15 cellular contexts compared by ENCODE assay signal in the genomic region with DNA sequence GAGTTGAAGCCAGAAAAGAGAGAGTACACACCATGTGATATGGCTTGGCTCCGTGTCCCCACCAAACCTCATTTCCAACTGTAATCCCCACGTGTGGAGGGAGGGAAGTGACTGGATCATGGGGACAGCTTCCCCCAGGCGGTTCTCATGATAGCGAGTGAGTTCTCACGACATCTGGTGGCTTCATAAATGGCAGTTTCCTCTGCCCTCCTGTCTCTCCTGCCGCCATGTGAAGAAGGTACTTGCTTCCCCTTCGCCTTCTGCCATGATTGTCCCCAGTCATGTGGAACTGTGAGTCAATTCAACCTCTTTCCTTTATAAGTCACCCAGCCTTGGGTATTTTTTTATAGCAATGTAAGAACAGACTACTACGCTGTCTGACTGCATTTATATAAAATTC. TPM values are rescaled to one million over a fixed set of nuclear protein-coding genes. Genes with fewer than 3 reads are reported as not detected.
DNase-seq lines count a peak whose midpoint lies in the region; TF ChIP-seq lines count a peak whose summit lies in the region.
"Had no signal": no experiment of that assay in that cellular context is flagged by ENCODE, and none has a peak within 500 bp of the region (broad histone marks: within the 10 kb centered on the region; RNA-seq: fewer than 3 reads in every experiment).

No MANE protein-coding gene starts in this region.

- no peaks in the 10 kb centered on the region for H3K9me3 ChIP-seq in BLaER1
- no peaks in the 10 kb centered on the region for H3K9me3 ChIP-seq in GM23248 (ENCODE audit: low read depth)
- H3K9me3 ChIP-seq in adipocyte (ENCODE audit: control insufficient read depth, low read length): no peaks in the 10 kb centered on the region
- H3K9me3 ChIP-seq: mucosa of descending colon, right lobe of liver, SJSA1 had no signal

- H3K9ac ChIP-seq in BLaER1: peak overlapping the region; percentile 47
- H3K9ac ChIP-seq in GM23248: peak overlapping the region; percentile 46
- peak overlapping the region; percentile 44 for H3K9ac ChIP-seq in adipocyte (ENCODE audit: low read length)

- no peaks in the 10 kb centered on the region for H3K9me3 Mint-ChIP-seq in nephron progenitor cell

- WGBS in GM23248 (ENCODE audit: low coverage in 1 of 2, low lambda C conversion rate in 2 of 2, missing lambda C conversion rate in 2 of 2), 2 experiments: 44 to 49% methylated on average over 8 of the region's 8 CpGs

- H3K79me2 ChIP-seq in GM23248 (ENCODE audit: insufficient read depth): peaks cover 97% of the 10 kb centered on the region

- H3K27ac Mint-ChIP-seq in nephron progenitor cell: peak overlapping the region; percentile 52

- H3K4me3 ChIP-seq in BLaER1 (no peak overlapping the region), GM23248 (peak overlapping the region; percentile 20), adipocyte (ENCODE audit: low read length) (no peak overlapping the region)
- H3K4me3 ChIP-seq: coronary artery, mucosa of descending colon, right lobe of liver, SJSA1 had no signal

- TF ChIP-seq CTCF in nephron progenitor cell (IDR thresholded peaks at IDR 0.05): no peak

- H3K27me3 ChIP-seq in BLaER1: no peaks in the 10 kb centered on the region
- H3K27me3 ChIP-seq in GM23248 (replicated peaks; ENCODE audit: insufficient read depth): no peaks in the 10 kb centered on the region
- no peaks in the 10 kb centered on the region for H3K27me3 ChIP-seq in adipocyte (replicated peaks; ENCODE audit: control insufficient read depth, insufficient read depth, low read length)
- H3K27me3 ChIP-seq: right lobe of liver, SJSA1 had no signal

- no peaks in the 10 kb centered on the region for H3F3A ChIP-seq in GM23248 (ENCODE audit: insufficient read depth)

- peaks cover 80% of the 10 kb centered on the region for H3K4me1 Mint-ChIP-seq in nephron progenitor cell

- DNase-seq in GM23248: peak; percentile 43
- DNase-seq in adipocyte (ENCODE audit: low read depth): peak; percentile 2
- DNase-seq in nephron progenitor cell: no peak
- DNase-seq in DMS153 treated with DMSO at 0.1 percent for 48 hours (lab: John Stamatoyannopoulos, UW; ENCODE audit: unreplicated experiment): no peak
- DNase-seq in NCI-H748 (lab: John Stamatoyannopoulos, UW; ENCODE audit: unreplicated experiment): no peak
- DNase-seq in DMS53 treated with DMSO at 0.1 percent for 48 hours (lab: John Stamatoyannopoulos, UW; ENCODE audit: unreplicated experiment): no peak
- DNase-seq in SW 1271 (lab: John Stamatoyannopoulos, UW): no peak
- DNase-seq: activated CD8-positive, alpha-beta memory T cell treated with anti-CD3 and anti-CD28 coated beads, Interleukin-2, amount 50 U/mL, for 48 hours; COR-L47; NCI-H1694 had no signal

- H3K4me2 ChIP-seq in BLaER1: peak overlapping the region; percentile 68
- H3K4me2 ChIP-seq in GM23248 (ENCODE audit: unreplicated experiment): peak overlapping the region; percentile 44

- H3K27me3 Mint-ChIP-seq in nephron progenitor cell (ENCODE audit: low read depth, poor library complexity): no peaks in the 10 kb centered on the region

- H3K36me3 ChIP-seq in BLaER1: peaks cover 15% of the 10 kb centered on the region
- H3K36me3 ChIP-seq in GM23248 (ENCODE audit: low read depth): no peaks in the 10 kb centered on the region
- no peaks in the 10 kb centered on the region for H3K36me3 ChIP-seq in adipocyte (ENCODE audit: control insufficient read depth, insufficient read depth, low read length, severe bottlenecking)
- H3K36me3 ChIP-seq: right lobe of liver, SJSA1 had no signal

- no peaks in the 10 kb centered on the region for H3K9me2 ChIP-seq in GM23248 (ENCODE audit: insufficient read depth)

- peaks cover 70% of the 10 kb centered on the region for H3K4me1 ChIP-seq in BLaER1
- peaks cover 15% of the 10 kb centered on the region for H3K4me1 ChIP-seq in GM23248 (ENCODE audit: insufficient read depth)
- H3K4me1 ChIP-seq in adipocyte (ENCODE audit: control insufficient read depth, insufficient read depth, low read length): peaks cover 42% of the 10 kb centered on the region
- H3K4me1 ChIP-seq: SJSA1 had no signal

- H3K27ac ChIP-seq in BLaER1 (peak overlapping the region; percentile 65), GM23248 (peak overlapping the region; percentile 9; the same call in 1 of the 2 replicates)
- H3K27ac ChIP-seq: coronary artery, SJSA1 had no signal

- peaks cover 4% of the 10 kb centered on the region for H3K36me3 Mint-ChIP-seq in nephron progenitor cell (ENCODE audit: low read depth)

- peak overlapping the region; percentile 29; the same call in 1 of the 2 replicates for H2AFZ ChIP-seq in GM23248

- in situ Hi-C loops in GM23248 (cut with MboI): loop anchor here (10.0 kb wide), 1 partner anchor 109 kb away; no protein-coding TSS in a partner anchor

- H4K20me1 ChIP-seq in BLaER1 (peaks cover 100% of the 10 kb centered on the region), GM23248 (ENCODE audit: insufficient read depth) (no peaks in the 10 kb centered on the region)

- no peak overlapping the region for H3K4me3 Mint-ChIP-seq in nephron progenitor cell

RNA-seq across cellular contexts. Expression of gene TAF4, which starts 40.3 kb away (rescaled TPM):
- 2.9 and 4.2 TPM in 2 replicates for total RNA-seq in GM23248 (2014; rRNA removed; shearing (Covaris generic))
- 0.80 and 1.4 TPM in 2 replicates for polyA plus RNA-seq in GM23248 (2016; fragmentation: Nextera tagmentation; extraction: Ambion mirVana)

Comparison
In these comparisons a context has a peak if more than half of its experiments do, and no peak if none do; other contexts are left out.
1. DNase-seq: peak in GM23248 (single experiment) and adipocyte (single experiment); none in nephron progenitor cell (single experiment), DMS153 treated with DMSO at 0.1 percent for 48 hours (single experiment), NCI-H748 (single experiment), DMS53 treated with DMSO at 0.1 percent for 48 hours (single experiment) and SW 1271 (0 of 2).
2. Peak in every context shown above with its lines, with median percentiles within 50 percentile points of each other: H3K9ac ChIP-seq.